In genomic region chr6:49284134-49284533, GRCh38 we compare ENCODE assay signal across 19 cellular contexts.
"Had no signal": no experiment of that assay in that cellular context is flagged by ENCODE, and none has a peak within 500 bp of the region (broad histone marks: within the 10 kb centered on the region; RNA-seq: fewer than 3 reads in every experiment).

No MANE protein-coding gene starts in this region.

- FAIRE-seq: astrocyte had no signal

- ATAC-seq: activated T-cell treated with anti-CD3 and anti-CD28 coated beads, Interleukin-2, amount 50 U/mL, for 4 hours; T-cell had no signal

- DNase-seq: activated CD4-positive, alpha-beta memory T cell treated with anti-CD3 and anti-CD28 coated beads for 36 hours; activated CD4-positive, alpha-beta T cell treated with anti-CD3 and anti-CD28 coated beads, Interleukin-2, amount 10 ng/mL, durations not matched to agents 7 days and 5 days; activated CD4-positive, CD25-positive, alpha-beta regulatory T cell; activated CD8-positive, alpha-beta memory T cell treated with anti-CD3 and anti-CD28 coated beads for 24 hours; activated effector memory CD4-positive, alpha-beta T cell treated with anti-CD3 and anti-CD28 coated beads, Interleukin-2, amount 50 U/mL, for 16 hours; activated naive CD4-positive, alpha-beta T cell treated with anti-CD3 and anti-CD28 coated beads for 36 hours; activated T-cell treated with anti-CD3 and anti-CD28 coated beads, Interleukin-2, amount 50 U/mL, for 4 hours; amygdala; KG1; NCI-H1048; NCI-H1930; NCI-H446; NCI-H524; PC-9; SHP77 treated with DMSO at 0.1 percent for 48 hours; T-cell; T-helper 2 cell; T1000 had no signal
